ENCODE assay signal across 33 cellular contexts in genomic region chr20:20235681-20236080, GRCh38.
"Had no signal": no experiment of that assay in that cellular context is flagged by ENCODE, and none has a peak within 500 bp of the region (broad histone marks: within the 10 kb centered on the region; RNA-seq: fewer than 3 reads in every experiment).

No MANE protein-coding gene starts in this region.

- H3K27me3 ChIP-seq: ascending aorta, cardiac muscle cell, colonic mucosa, neural progenitor cell, suprapubic skin, tibial artery had no signal

- H3K36me3 ChIP-seq: ascending aorta, cardiac muscle cell, colonic mucosa, esophagus squamous epithelium, left lung, neural progenitor cell, suprapubic skin, tibial artery, upper lobe of right lung had no signal

- H3K27ac ChIP-seq: ascending aorta, cardiac muscle cell, colonic mucosa, epithelial cell of prostate, esophagus squamous epithelium, left lung, neural progenitor cell, parathyroid adenoma, psoas muscle, suprapubic skin, tibial artery, upper lobe of right lung, VCaP had no signal

- DNase-seq: activated CD4-positive, alpha-beta memory T cell treated with anti-CD3 and anti-CD28 coated beads for 36 hours; activated CD4-positive, alpha-beta T cell treated with anti-CD3 and anti-CD28 coated beads, Interleukin-2, amount 10 ng/mL, durations not matched to agents 24 days and 14 days; activated CD4-positive, CD25-positive, alpha-beta regulatory T cell treated with anti-CD3 and anti-CD28 coated beads, Interleukin-2, amount 50 U/mL, for 72 hours; activated CD8-positive, alpha-beta memory T cell treated with anti-CD3 and anti-CD28 coated beads, Interleukin-2, amount 50 U/mL, for 48 hours; activated gamma-delta T cell; activated naive CD4-positive, alpha-beta T cell treated with anti-CD3 and anti-CD28 coated beads, Interleukin-2, amount 10 ng/mL, durations not matched to agents 7 days and 5 days; activated naive CD8-positive, alpha-beta T cell treated with anti-CD3 and anti-CD28 coated beads, Interleukin-2, amount 10 ng/mL, durations not matched to agents 7 days and 5 days; activated T-cell treated with anti-CD3 and anti-CD28 coated beads, Interleukin-2, amount 50 U/mL, for 24 hours; cerebellar nuclear complex; colonic mucosa; effector CD8-positive, alpha-beta T cell; esophagus squamous epithelium; foreskin melanocyte; left lung; mesendoderm; natural killer cell; occipital lobe; psoas muscle; stimulated activated CD4-positive, alpha-beta T cell treated with anti-CD3 and anti-CD28 coated beads, Interleukin-1b, Interleukin-23, amount 100 ng/mL, for 48 hours; stimulated activated CD4-positive, alpha-beta T cell treated with anti-CD3 and anti-CD28 coated beads, Interleukin-4, amount 100 ng/mL, for 4 hours; stimulated activated CD8-positive, alpha-beta memory T cell treated with anti-CD3 and anti-CD28 coated beads, Interleukin-4, amount 100 ng/mL, for 48 hours; stimulated activated naive B cell treated with anti-CD40 and anti-IgM and Interleukin-4, amounts not matched to agents 10 μg/mL and 1 μg/mL and 100 μg/mL, for 72 hours; tibial artery; upper lobe of right lung had no signal

- H3K4me3 ChIP-seq: ascending aorta, cardiac muscle cell, colonic mucosa, esophagus squamous epithelium, left lung, lung, neural progenitor cell, psoas muscle, smooth muscle cell, suprapubic skin, tibial artery, upper lobe of right lung had no signal

- H3K9me3 ChIP-seq: ascending aorta, colonic mucosa, esophagus squamous epithelium, left lung, psoas muscle, suprapubic skin, tibial artery, upper lobe of right lung had no signal

- H3K4me1 ChIP-seq: ascending aorta, colonic mucosa, esophagus squamous epithelium, left lung, parathyroid adenoma, suprapubic skin, upper lobe of right lung had no signal

- ATAC-seq: left lung; natural killer cell; psoas muscle; stimulated activated naive B cell treated with anti-CD40 and anti-IgM and Interleukin-4, amounts not matched to agents 10 μg/mL and 1 μg/mL and 100 μg/mL, for 72 hours; upper lobe of right lung had no signal
